ENCODE assay signal across 23 cellular contexts in the genomic region with DNA sequence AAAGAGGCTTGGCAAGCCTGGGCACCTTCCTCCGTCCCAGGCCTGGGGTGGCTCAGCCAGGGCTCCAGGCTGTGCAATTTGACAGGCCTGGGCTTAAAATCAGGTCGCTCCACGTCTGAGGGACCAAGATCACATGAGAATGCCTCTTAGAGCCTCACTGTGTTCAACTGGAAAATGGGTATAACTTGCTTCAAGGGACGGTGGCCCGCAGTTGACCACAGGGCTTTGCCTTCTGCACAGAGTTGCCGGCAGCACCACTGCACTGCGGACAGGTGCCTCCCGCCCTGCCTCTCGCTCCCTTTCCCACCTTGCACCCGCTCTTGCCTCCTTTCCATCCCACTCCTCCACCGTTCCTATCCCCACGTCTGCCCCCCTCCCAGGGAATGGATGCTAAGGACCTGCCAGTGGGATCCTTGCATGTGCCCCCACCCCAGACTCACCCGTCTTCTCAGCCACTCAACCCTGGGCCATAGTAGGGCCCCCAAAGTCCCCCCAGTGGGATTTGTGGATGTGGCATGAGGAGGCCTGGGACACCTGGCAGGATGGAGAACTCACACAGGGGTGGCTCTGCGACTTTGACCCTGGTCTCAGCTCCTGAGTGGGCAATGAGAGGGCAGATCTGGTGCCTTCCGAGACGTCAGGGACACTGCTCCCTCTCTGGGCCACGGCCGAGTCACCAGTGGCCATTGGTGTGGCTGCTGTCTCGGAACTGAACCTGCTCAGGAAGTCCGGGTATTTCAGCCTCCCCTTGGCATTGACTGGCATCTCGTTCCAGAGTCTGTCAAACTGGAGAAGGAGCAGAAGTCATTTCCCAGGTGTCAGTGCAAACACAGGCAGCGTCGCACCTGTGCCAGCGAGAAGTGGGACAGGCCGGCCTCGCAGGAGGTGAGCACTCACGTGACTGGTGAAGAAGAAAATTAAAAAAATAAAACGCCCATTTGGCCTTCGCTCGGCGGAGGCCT.
"Had no signal": no experiment of that assay in that cellular context is flagged by ENCODE, and none has a peak within 500 bp of the region (broad histone marks: within the 10 kb centered on the region; RNA-seq: fewer than 3 reads in every experiment).

No MANE protein-coding gene starts in this region.

- H3K9me3 Mint-ChIP-seq: mesothelial cell of epicardium; natural killer cell treated with Interleukin-12 subunit alpha and Interleukin-12 subunit beta and Interleukin-15 and Interleukin-18, amount 100 ng/mL, for 72 hours; type B pancreatic cell had no signal

- H3K36me3 Mint-ChIP-seq: mesothelial cell of epicardium; natural killer cell treated with Interleukin-12 subunit alpha and Interleukin-12 subunit beta and Interleukin-15 and Interleukin-18, amount 100 ng/mL, for 72 hours; type B pancreatic cell had no signal

- H3K4me3 Mint-ChIP-seq: mesothelial cell of epicardium; natural killer cell treated with Interleukin-12 subunit alpha and Interleukin-12 subunit beta and Interleukin-15 and Interleukin-18, amount 100 ng/mL, for 72 hours; neural progenitor cell; type B pancreatic cell had no signal

- H3K36me3 ChIP-seq: heart left ventricle, neural progenitor cell, right lobe of liver, spleen, uterus had no signal

- H3K4me3 ChIP-seq: dorsolateral prefrontal cortex, heart left ventricle, neural progenitor cell, psoas muscle, right lobe of liver, spleen, stomach, uterus had no signal

- H3K4me1 Mint-ChIP-seq: mesothelial cell of epicardium had no signal

- H3K27ac ChIP-seq: dorsolateral prefrontal cortex, heart left ventricle, neural progenitor cell, psoas muscle, right lobe of liver, spleen, stomach, uterus had no signal

- H3K27ac Mint-ChIP-seq: mesothelial cell of epicardium; natural killer cell treated with Interleukin-12 subunit alpha and Interleukin-12 subunit beta and Interleukin-15 and Interleukin-18, amount 100 ng/mL, for 72 hours; neural progenitor cell; type B pancreatic cell had no signal

- H3K27me3 ChIP-seq: dorsolateral prefrontal cortex, heart left ventricle, neural progenitor cell, right lobe of liver, stomach, uterus had no signal

- H3K9me3 ChIP-seq: right lobe of liver, uterus had no signal

- DNase-seq: cortex of kidney; effector memory CD4-positive, alpha-beta T cell; heart left ventricle; hippocampal formation; psoas muscle; retina; spleen; stimulated activated CD4-positive, alpha-beta T cell treated with anti-CD3 and anti-CD28 coated beads, Interleukin-15, amount 100 ng/mL, for 24 hours; stimulated activated CD4-positive, alpha-beta T cell treated with anti-CD3 and anti-CD28 coated beads, Interleukin-1b, Interleukin-23, amount 100 ng/mL, for 48 hours; stimulated activated CD4-positive, alpha-beta T cell treated with anti-CD3 and anti-CD28 coated beads, Interleukin-4, amount 100 ng/mL, for 4 hours; stimulated activated naive CD4-positive, alpha-beta T cell; stomach; uterus had no signal

- ATAC-seq: esophagus mucosa; heart left ventricle; left lobe of liver; natural killer cell treated with Interleukin-12 subunit alpha and Interleukin-12 subunit beta and Interleukin-15 and Interleukin-18, amount 100 ng/mL, for 72 hours; psoas muscle; right lobe of liver had no signal

- H3K4me1 ChIP-seq: heart left ventricle, neural progenitor cell, psoas muscle, right lobe of liver, spleen, stomach, uterus had no signal

- FAIRE-seq: endometrium, frontal cortex had no signal
